ENCODE assay signal across 8 cellular contexts in genomic region chr19:11434703-11435056, GRCh38. TPM values are rescaled to one million over a fixed set of nuclear protein-coding genes. Genes with fewer than 3 reads are reported as not detected.
A peak's percentile ranks its signal among the peaks of the same experiment; 100 is the strongest.
DNase-seq lines count a peak whose midpoint lies in the region; ATAC-seq, FAIRE-seq and TF ChIP-seq lines count a peak whose summit lies in the region.

No MANE protein-coding gene starts in this region.

- H3K27me3 Mint-ChIP-seq in activated CD8-positive, alpha-beta T cell treated with anti-CD3 and anti-CD28 coated beads for 36 hours = no peaks in the 10 kb centered on the region

- FAIRE-seq in kidney (lab: Jason Lieb, UNC) (no peak), small intestine (lab: Jason Lieb, UNC) (no peak)

- peak overlapping the region in 1 of 2 experiments; percentile 82; a peak in 3 of 4 replicates for H3K4me3 ChIP-seq in DND-41 (ENCODE audit: low read depth in 1 of 2, low read length in 2 of 2)
- peak overlapping the region; percentile 98 for H3K4me3 ChIP-seq in HFF-Myc (replicated peaks; ENCODE audit: low read depth, low read length)
- peak overlapping the region; percentile 49 to 98 for H3K4me3 ChIP-seq in kidney (ENCODE audit: low read length in 2 of 2)
- H3K4me3 ChIP-seq in tibial artery = peak overlapping the region; percentile 40 to 88
- H3K4me3 ChIP-seq in small intestine (ENCODE audit: low read depth in 1 of 2, low read length in 2 of 2) = peak overlapping the region in 1 of 2 donors; percentile 68

- H3K4me2 ChIP-seq in DND-41 (ENCODE audit: insufficient read depth, low read length) = peak overlapping the region; percentile 80

- peaks cover 25% of the 10 kb centered on the region for H3K79me2 ChIP-seq in DND-41 (ENCODE audit: insufficient read depth, low read length)

- peaks cover 34% of the 10 kb centered on the region for H3K36me3 ChIP-seq in DND-41 (ENCODE audit: insufficient read depth, low read length)
- H3K36me3 ChIP-seq in kidney (ENCODE audit: control insufficient read depth in 1 of 2, insufficient read depth in 2 of 2, low read length in 2 of 2) = peaks cover 8 to 10% of the 10 kb centered on the region in 2 donors
- H3K36me3 ChIP-seq in tibial artery = peaks cover 19 to 29% (median 19%) of the 10 kb centered on the region in 3 donors
- H3K36me3 ChIP-seq in small intestine (ENCODE audit: control insufficient read depth in 2 of 2, insufficient read depth in 2 of 2, low read length in 2 of 2) = peaks cover 0 to 7% of the 10 kb centered on the region in 2 donors

- no peaks in the 10 kb centered on the region for H3K9me3 Mint-ChIP-seq in activated CD8-positive, alpha-beta T cell treated with anti-CD3 and anti-CD28 coated beads for 36 hours

- H3K27me3 ChIP-seq in DND-41 (ENCODE audit: insufficient read depth, low read length, poor library complexity) (no peaks in the 10 kb centered on the region), tibial artery (no peaks in the 10 kb centered on the region), small intestine (ENCODE audit: control insufficient read depth in 2 of 2, insufficient read depth in 2 of 2, low read length in 2 of 2) (no peaks in the 10 kb centered on the region)

- peak overlapping the region; percentile 86 for H2AFZ ChIP-seq in DND-41 (ENCODE audit: low read depth, low read length)

- peak; percentile 7 for ATAC-seq in DND-41 (ENCODE audit: insufficient read depth, low read depth)
- ATAC-seq in activated CD8-positive, alpha-beta T cell treated with anti-CD3 and anti-CD28 coated beads for 36 hours = peak; percentile 4

- DNase-seq in DND-41 = no peak
- no peak for DNase-seq in HFF-Myc (ENCODE audit: extremely low read depth, low read depth)
- no peak for DNase-seq in activated CD8-positive, alpha-beta T cell treated with anti-CD3 and anti-CD28 coated beads for 36 hours
- no peak for DNase-seq in kidney
- DNase-seq in tibial artery = no peak
- DNase-seq in HUDEP-2 (lab: John Stamatoyannopoulos, UW; ENCODE audit: unreplicated experiment in 76 of 76) = no peak
- no peak for DNase-seq in small intestine
- no peak for DNase-seq in DMS 273 (lab: John Stamatoyannopoulos, UW; ENCODE audit: unreplicated experiment)

- H3K36me3 Mint-ChIP-seq in activated CD8-positive, alpha-beta T cell treated with anti-CD3 and anti-CD28 coated beads for 36 hours (ENCODE audit: low read depth) = peaks cover 23% of the 10 kb centered on the region

- CTCF ChIA-PET in activated CD8-positive, alpha-beta T cell treated with anti-CD3 and anti-CD28 coated beads for 36 hours (lab: Charles Lee) = interaction anchor here (1.0 to 3.8 kb wide), 7 partner anchors 11 to 88 kb away, joined by 3 to 17 read pairs (median 7); partner anchors contain the start of genes CCDC159 and TMEM205

- peak overlapping the region; percentile 97 for H3K27ac Mint-ChIP-seq in activated CD8-positive, alpha-beta T cell treated with anti-CD3 and anti-CD28 coated beads for 36 hours

- peaks cover 14% of the 10 kb centered on the region for H4K20me1 ChIP-seq in DND-41 (ENCODE audit: insufficient read depth, low read length)

- TF ChIP-seq CTCF in DND-41 (IDR thresholded peaks at IDR 0.05; ENCODE audit: borderline replicate concordance, extremely low read depth, low read length, poor library complexity, severe bottlenecking) (no peak), HFF-Myc (IDR thresholded peaks at IDR 0.05; ENCODE audit: low read depth, low read length, missing control alignments) (no peak), kidney (IDR thresholded peaks at IDR 0.05; ENCODE audit: borderline replicate concordance, extremely low read depth, insufficient read depth) (no peak), tibial artery (IDR thresholded peaks at IDR 0.05) (no peak)
- no peak for TF ChIP-seq CTCF in activated CD8-positive, alpha-beta T cell treated with anti-CD3 and anti-CD28 coated beads for 36 hours (IDR thresholded peaks at IDR 0.05)

- peaks cover 18% of the 10 kb centered on the region for H3K4me1 Mint-ChIP-seq in activated CD8-positive, alpha-beta T cell treated with anti-CD3 and anti-CD28 coated beads for 36 hours (ENCODE audit: low read depth)

- no peaks in the 10 kb centered on the region for H3K9me3 ChIP-seq in DND-41 (ENCODE audit: insufficient read depth, low read length, severe bottlenecking)
- no peaks in the 10 kb centered on the region for H3K9me3 ChIP-seq in kidney (ENCODE audit: control insufficient read depth in 1 of 2, low read length in 2 of 2)
- no peaks in the 10 kb centered on the region for H3K9me3 ChIP-seq in tibial artery
- no peaks in the 10 kb centered on the region for H3K9me3 ChIP-seq in small intestine (ENCODE audit: control insufficient read depth, low read depth)

- intact Hi-C loops in activated CD8-positive, alpha-beta T cell treated with anti-CD3 and anti-CD28 coated beads for 36 hours (cut with micrococcal nuclease) = no loop called here
- intact Hi-C loops in kidney (cut with DNase I) (no loop called here), tibial artery (cut with DNase I; ENCODE audit: low total_unique reads) (no loop called here)

- WGBS in small intestine, 3 donors = 1 to 7% (median 5%) methylated on average over 9 of the region's 9 CpGs

- H3K27ac ChIP-seq in DND-41 (ENCODE audit: low read length) (peak overlapping the region; percentile 49), kidney (ENCODE audit: low read depth in 2 of 2, low read length in 2 of 2) (peak overlapping the region; percentile 68 to 86), tibial artery (peak overlapping the region; percentile 80 to 82), small intestine (ENCODE audit: low read depth in 1 of 2, low read length in 1 of 2) (peak overlapping the region in 1 of 2 donors; percentile 91)

- peak overlapping the region; percentile 100 for H3K4me3 Mint-ChIP-seq in activated CD8-positive, alpha-beta T cell treated with anti-CD3 and anti-CD28 coated beads for 36 hours

- peaks cover 32% of the 10 kb centered on the region for H3K4me1 ChIP-seq in DND-41 (ENCODE audit: insufficient read depth, low read length)
- H3K4me1 ChIP-seq in kidney (ENCODE audit: control insufficient read depth in 1 of 2, insufficient read depth in 1 of 2, low read depth in 1 of 2, low read length in 2 of 2) = peaks cover 8 to 16% of the 10 kb centered on the region in 2 donors
- H3K4me1 ChIP-seq in tibial artery = peaks cover 0 to 24% (median 18%) of the 10 kb centered on the region in 4 donors
- no peaks in the 10 kb centered on the region for H3K4me1 ChIP-seq in small intestine (ENCODE audit: control insufficient read depth in 2 of 2, insufficient read depth in 1 of 2, low read depth in 1 of 2, low read length in 1 of 2)

- POLR2A ChIA-PET in activated CD8-positive, alpha-beta T cell treated with anti-CD3 and anti-CD28 coated beads for 36 hours (lab: Charles Lee) = interaction anchor here (1.2 to 3.0 kb wide), 4 partner anchors 12 to 60 kb away, joined by 4 to 8 read pairs (median 4); partner anchors contain the start of gene SWSAP1

- H3K9ac ChIP-seq in DND-41 (ENCODE audit: low read depth, low read length) (peak overlapping the region; percentile 51), kidney (ENCODE audit: low read length in 2 of 2) (peak overlapping the region; percentile 20 to 81)

RNA-seq across cellular contexts. Expression of gene ODAD3, which starts 0.2 kb away (rescaled TPM):
- total RNA-seq in activated CD8-positive, alpha-beta T cell treated with anti-CD3 and anti-CD28 coated beads for 36 hours = under 1 TPM; 0.47 to 0.70 TPM
- 1.5 TPM for total RNA-seq in kidney
- polyA plus RNA-seq in kidney (ENCODE audit: insufficient read depth, low read depth, low replicate concordance) = 7.1 TPM
- polyA plus RNA-seq in small intestine = under 1 TPM in 1 of 3 donors, not detected in 2; 0.30 TPM

RNA-seq across cellular contexts. Expression of gene PRKCSH, which starts 0.8 kb away (rescaled TPM):
- total RNA-seq in activated CD8-positive, alpha-beta T cell treated with anti-CD3 and anti-CD28 coated beads for 36 hours = 100 to 1,000 TPM; 207 to 211 TPM
- 278 TPM for total RNA-seq in kidney
- polyA plus RNA-seq in kidney (ENCODE audit: insufficient read depth, low read depth, low replicate concordance) (182 TPM), small intestine (100 to 1,000 TPM; 118 to 200 (median 119) TPM)

RNA-seq across cellular contexts. Expression of gene RGL3, which starts 15.6 kb away (rescaled TPM):
- total RNA-seq in activated CD8-positive, alpha-beta T cell treated with anti-CD3 and anti-CD28 coated beads for 36 hours = not detected
- 126 TPM for total RNA-seq in kidney
- polyA plus RNA-seq in kidney (ENCODE audit: insufficient read depth, low read depth, low replicate concordance) = 56.9 TPM
- polyA plus RNA-seq in small intestine = 1 to 10 TPM in 2 of 3 donors, not detected in 1; 1.1 to 1.5 TPM

RNA-seq across cellular contexts. Expression of gene ELAVL3, which starts 46.2 kb away (rescaled TPM):
- total RNA-seq in activated CD8-positive, alpha-beta T cell treated with anti-CD3 and anti-CD28 coated beads for 36 hours = not detected
- total RNA-seq in kidney = 0.22 TPM
- polyA plus RNA-seq in kidney (ENCODE audit: insufficient read depth, low read depth, low replicate concordance) (not detected), small intestine (1 to 10 TPM in 1 of 3 donors, under 1 TPM in 2; 0.45 to 2.1 (median 0.81) TPM)

RNA-seq across cellular contexts. Expression of gene EPOR, which starts 50.6 kb away (rescaled TPM):
- 1 to 10 TPM; 7.0 to 9.8 TPM for total RNA-seq in activated CD8-positive, alpha-beta T cell treated with anti-CD3 and anti-CD28 coated beads for 36 hours
- total RNA-seq in kidney = 23.6 TPM
- polyA plus RNA-seq in kidney (ENCODE audit: insufficient read depth, low read depth, low replicate concordance) (20.4 TPM), small intestine (1 to 10 TPM in 2 of 3 donors, under 1 TPM in 1; 0.45 to 2.7 (median 1.4) TPM)

Comparison
In these comparisons a context has a peak if more than half of its experiments do, and no peak if none do; other contexts are left out.
1. RNA of gene RGL3, which starts 15.6 kb away (total RNA-seq): 126 TPM in kidney (single experiment); not detected in activated CD8-positive, alpha-beta T cell treated with anti-CD3 and anti-CD28 coated beads for 36 hours; every median in the first group is over 100 times any median in the second.